ENCODE assay signal across 13 cellular contexts in the genomic region with DNA sequence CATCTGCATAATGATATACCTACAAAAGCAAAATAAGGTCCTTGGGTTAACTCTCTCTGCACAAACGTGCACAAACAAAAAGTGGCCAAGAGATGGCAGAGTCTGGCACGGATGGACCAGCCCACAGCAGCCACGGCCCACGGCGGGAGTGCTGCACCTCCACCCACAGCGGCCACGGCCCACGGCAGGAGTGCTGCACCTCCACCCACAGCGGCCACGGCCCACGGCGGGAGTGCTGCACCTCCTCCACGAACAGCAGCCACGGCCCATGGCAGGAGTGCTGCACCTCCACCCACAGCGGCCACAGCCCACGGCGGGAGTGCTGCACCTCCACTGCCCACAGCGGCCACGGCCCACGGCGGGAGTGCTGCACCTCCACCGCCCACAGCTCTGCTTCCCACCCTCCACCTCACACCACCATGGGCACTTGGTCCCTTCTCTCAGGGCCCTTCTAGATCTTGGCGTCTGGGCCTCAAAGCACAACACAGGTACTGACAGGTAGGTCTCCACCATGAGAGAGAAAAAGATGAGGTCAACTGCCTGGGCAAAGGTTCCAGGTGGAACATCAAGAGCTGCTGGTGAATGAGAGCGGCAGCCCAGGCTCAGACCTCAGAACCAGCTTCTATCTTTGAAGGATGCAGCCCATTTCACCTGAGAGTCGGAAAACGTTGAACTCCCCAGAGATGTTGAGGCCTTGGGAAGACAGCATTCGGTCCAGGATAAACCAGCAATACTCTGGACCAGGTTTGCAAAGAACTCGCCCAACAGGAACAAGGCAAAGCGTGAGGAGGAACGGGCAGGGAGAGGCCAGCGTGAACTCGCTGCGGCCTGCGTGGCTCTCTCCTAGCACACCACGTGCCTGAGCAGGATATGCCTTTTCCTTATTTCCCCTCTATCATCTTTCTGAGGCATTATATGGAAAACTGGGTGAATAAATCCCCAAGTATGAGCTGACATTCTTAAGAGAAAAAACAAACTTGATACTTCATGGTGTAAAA.
DNase-seq lines count a peak whose midpoint lies in the region; ATAC-seq lines count a peak whose summit lies in the region.
"Had no signal": no experiment of that assay in that cellular context is flagged by ENCODE, and none has a peak within 500 bp of the region (broad histone marks: within the 10 kb centered on the region; RNA-seq: fewer than 3 reads in every experiment).

No MANE protein-coding gene starts in this region.

- H3K9me3 Mint-ChIP-seq in activated naive CD4-positive, alpha-beta T cell treated with anti-CD3 and anti-CD28 coated beads, Interleukin-2, amount 50 U/mL, for 24 hours = no peaks in the 10 kb centered on the region
- no peaks in the 10 kb centered on the region for H3K9me3 Mint-ChIP-seq in activated naive CD8-positive, alpha-beta T cell treated with anti-CD3 and anti-CD28 coated beads, Interleukin-2, amount 50 U/mL, for 24 hours
- H3K9me3 Mint-ChIP-seq in T-helper 2 cell treated with Interferon-gamma antibody and Interleukin-4, amounts not matched to agents 5 μg/mL and 100 μg/mL, for 36 hours = no peaks in the 10 kb centered on the region
- H3K9me3 Mint-ChIP-seq: nephron progenitor cell had no signal

- ATAC-seq in activated naive CD8-positive, alpha-beta T cell treated with anti-CD3 and anti-CD28 coated beads, Interleukin-2, amount 50 U/mL, for 24 hours = no peak
- no peak for ATAC-seq in HG03108 (IDR thresholded peaks at IDR 0.05; ENCODE audit: unreplicated experiment)
- ATAC-seq: PC-3 had no signal

- DNase-seq in activated naive CD4-positive, alpha-beta T cell treated with Interleukin-2 at 50 U/mL for 16 hours = no peak
- no peak for DNase-seq in activated naive CD8-positive, alpha-beta T cell treated with anti-CD3 and anti-CD28 coated beads, Interleukin-2, amount 50 U/mL, for 24 hours
- DNase-seq in DMS153 treated with DMSO at 0.1 percent for 48 hours (lab: John Stamatoyannopoulos, UW; ENCODE audit: unreplicated experiment) (no peak), NCI-H1417 (lab: John Stamatoyannopoulos, UW) (no peak)
- no peak for DNase-seq in T-helper 2 cell treated with Interferon-gamma antibody and Interleukin-4, amounts not matched to agents 5 μg/mL and 100 μg/mL, for 36 hours (ENCODE audit: low spot score)
- DNase-seq: AML-193, nephron progenitor cell, PC-3 had no signal

- H3K27ac ChIP-seq in layer of hippocampus (ENCODE audit: low read depth, low read length) = peak overlapping the region; percentile 62
- H3K27ac ChIP-seq: cardiac muscle cell, vagina had no signal

- H3K4me3 Mint-ChIP-seq in activated naive CD4-positive, alpha-beta T cell treated with anti-CD3 and anti-CD28 coated beads, Interleukin-2, amount 50 U/mL, for 24 hours = peak overlapping the region; percentile 23
- H3K4me3 Mint-ChIP-seq in activated naive CD8-positive, alpha-beta T cell treated with anti-CD3 and anti-CD28 coated beads, Interleukin-2, amount 50 U/mL, for 24 hours = no peak overlapping the region
- no peak overlapping the region for H3K4me3 Mint-ChIP-seq in T-helper 2 cell treated with Interferon-gamma antibody and Interleukin-4, amounts not matched to agents 5 μg/mL and 100 μg/mL, for 36 hours
- H3K4me3 Mint-ChIP-seq: nephron progenitor cell had no signal

- peaks cover 78% of the 10 kb centered on the region for H3K4me1 Mint-ChIP-seq in activated naive CD4-positive, alpha-beta T cell treated with anti-CD3 and anti-CD28 coated beads, Interleukin-2, amount 50 U/mL, for 24 hours
- peaks cover 76% of the 10 kb centered on the region for H3K4me1 Mint-ChIP-seq in activated naive CD8-positive, alpha-beta T cell treated with anti-CD3 and anti-CD28 coated beads, Interleukin-2, amount 50 U/mL, for 24 hours
- H3K4me1 Mint-ChIP-seq in T-helper 2 cell treated with Interferon-gamma antibody and Interleukin-4, amounts not matched to agents 5 μg/mL and 100 μg/mL, for 36 hours (ENCODE audit: low read depth) = peaks cover 32% of the 10 kb centered on the region

- no peaks in the 10 kb centered on the region for H3K27me3 Mint-ChIP-seq in activated naive CD4-positive, alpha-beta T cell treated with anti-CD3 and anti-CD28 coated beads, Interleukin-2, amount 50 U/mL, for 24 hours
- no peaks in the 10 kb centered on the region for H3K27me3 Mint-ChIP-seq in activated naive CD8-positive, alpha-beta T cell treated with anti-CD3 and anti-CD28 coated beads, Interleukin-2, amount 50 U/mL, for 24 hours
- no peaks in the 10 kb centered on the region for H3K27me3 Mint-ChIP-seq in T-helper 2 cell treated with Interferon-gamma antibody and Interleukin-4, amounts not matched to agents 5 μg/mL and 100 μg/mL, for 36 hours (ENCODE audit: low read depth)

- peak overlapping the region; percentile 88 for H3K27ac Mint-ChIP-seq in activated naive CD4-positive, alpha-beta T cell treated with anti-CD3 and anti-CD28 coated beads, Interleukin-2, amount 50 U/mL, for 24 hours
- peak overlapping the region; percentile 49 for H3K27ac Mint-ChIP-seq in activated naive CD8-positive, alpha-beta T cell treated with anti-CD3 and anti-CD28 coated beads, Interleukin-2, amount 50 U/mL, for 24 hours
- no peak overlapping the region for H3K27ac Mint-ChIP-seq in T-helper 2 cell treated with Interferon-gamma antibody and Interleukin-4, amounts not matched to agents 5 μg/mL and 100 μg/mL, for 36 hours

- H3K36me3 Mint-ChIP-seq in activated naive CD4-positive, alpha-beta T cell treated with anti-CD3 and anti-CD28 coated beads, Interleukin-2, amount 50 U/mL, for 24 hours = no peaks in the 10 kb centered on the region
- peaks cover 8% of the 10 kb centered on the region for H3K36me3 Mint-ChIP-seq in activated naive CD8-positive, alpha-beta T cell treated with anti-CD3 and anti-CD28 coated beads, Interleukin-2, amount 50 U/mL, for 24 hours (ENCODE audit: low read depth)
- H3K36me3 Mint-ChIP-seq in T-helper 2 cell treated with Interferon-gamma antibody and Interleukin-4, amounts not matched to agents 5 μg/mL and 100 μg/mL, for 36 hours (ENCODE audit: low read depth) = peaks cover 7% of the 10 kb centered on the region

- no peaks in the 10 kb centered on the region for H3K27me3 ChIP-seq in layer of hippocampus (ENCODE audit: control insufficient read depth, insufficient read depth, low read length)
- H3K27me3 ChIP-seq: cardiac muscle cell, vagina had no signal
